ENCODE assay signal across 20 cellular contexts in genomic region chr1:61636814-61637213, GRCh38.
DNase-seq lines count a peak whose midpoint lies in the region; ATAC-seq, FAIRE-seq and TF ChIP-seq lines count a peak whose summit lies in the region.
"Had no signal": no experiment of that assay in that cellular context is flagged by ENCODE, and none has a peak within 500 bp of the region (broad histone marks: within the 10 kb centered on the region; RNA-seq: fewer than 3 reads in every experiment).

No MANE protein-coding gene starts in this region.

- no peaks in the 10 kb centered on the region for H3F3A ChIP-seq in GM23338 (replicated peaks; ENCODE audit: low read depth)

- H3K4me2 ChIP-seq in GM23338 (peak overlapping the region; percentile 30), keratinocyte (ENCODE audit: control insufficient read depth, extremely low read depth, insufficient read depth, low read depth, low read length) (no peak overlapping the region)

- DNase-seq in GM23338 (ENCODE audit: low spot score): no peak
- DNase-seq in NCI-H774 (lab: John Stamatoyannopoulos, UW): peak; percentile 48
- DNase-seq in astrocyte of the hippocampus (ENCODE audit: low read depth, low spot score): peak; percentile 26
- DNase-seq in keratinocyte (ENCODE audit: low read depth, low spot score): no peak
- DNase-seq in suprapubic skin (ENCODE audit: low spot score in 2 of 2): no peak
- no peak for DNase-seq in HUDEP-2 (lab: John Stamatoyannopoulos, UW; ENCODE audit: unreplicated experiment in 76 of 76)
- DNase-seq in NCI-H187 treated with DMSO at 0.1 percent for 48 hours (lab: John Stamatoyannopoulos, UW): no peak
- DNase-seq in stimulated activated CD4-positive, alpha-beta T cell treated with anti-CD3 and anti-CD28 coated beads, Interleukin-1b, Interleukin-23, amount 100 ng/mL, for 48 hours: no peak
- DNase-seq: Calu3; CD4-positive, alpha-beta T cell; DND-41; GF-D8; KBM-7; NCI-H1092; NCI-H2171 treated with DMSO at 0.1 percent for 48 hours; NCI-H524 had no signal

- H3K9me3 ChIP-seq in keratinocyte (ENCODE audit: control insufficient read depth, low read depth, low read length) (no peaks in the 10 kb centered on the region), suprapubic skin (no peaks in the 10 kb centered on the region)
- H3K9me3 ChIP-seq: HAP-1 had no signal

- no peaks in the 10 kb centered on the region for H4K20me1 ChIP-seq in GM23338 (replicated peaks; ENCODE audit: insufficient read depth)
- no peaks in the 10 kb centered on the region for H4K20me1 ChIP-seq in keratinocyte (ENCODE audit: control insufficient read depth, extremely low read depth, insufficient read depth, low read length)

- H3K9ac ChIP-seq in keratinocyte (ENCODE audit: control insufficient read depth, extremely low read depth, insufficient read depth, low read length): no peak overlapping the region

- H3K4me3 ChIP-seq in GM23338: no peak overlapping the region
- no peak overlapping the region for H3K4me3 ChIP-seq in keratinocyte (ENCODE audit: control insufficient read depth in 2 of 3, extremely low read depth in 1 of 3, insufficient read depth in 2 of 3, low read depth in 1 of 3, low read length in 3 of 3)
- no peak overlapping the region for H3K4me3 ChIP-seq in suprapubic skin
- H3K4me3 ChIP-seq: HAP-1 had no signal

- H3K27ac Mint-ChIP-seq in GM23338: no peak overlapping the region
- H3K27ac Mint-ChIP-seq: B cell; CD4-positive, alpha-beta T cell; T-helper 1 cell treated with Interleukin-12 subunit alpha and Interleukin-12 subunit beta and Interleukin-4 antibody, amounts not matched to agents 30 μg/mL and 1 μg/mL, for 36 hours had no signal

- ATAC-seq in GM23338: no peak

- peaks cover 9% of the 10 kb centered on the region for H3K27me3 Mint-ChIP-seq in GM23338 (ENCODE audit: insufficient read depth, low read depth, poor library complexity)
- H3K27me3 Mint-ChIP-seq: CD4-positive, alpha-beta T cell had no signal

- no peak for FAIRE-seq in keratinocyte (lab: Jason Lieb, UNC)

- 48% methylated on average over 3 of the region's 3 CpGs for WGBS in suprapubic skin

- H2AFZ ChIP-seq in GM23338: no peak overlapping the region
- H2AFZ ChIP-seq in keratinocyte (ENCODE audit: control insufficient read depth, low read length): peak overlapping the region; percentile 41

- no peak for TF ChIP-seq POLR2A in suprapubic skin (IDR thresholded peaks at IDR 0.05)

- no peaks in the 10 kb centered on the region for H3K9me1 ChIP-seq in keratinocyte (ENCODE audit: control insufficient read depth, extremely low read depth, insufficient read depth, low read length)

- TF ChIP-seq CTCF in GM23338 (conservative IDR thresholded peaks at IDR 0.05; ENCODE audit: low read depth in 2 of 2) (no peak), keratinocyte (optimal IDR thresholded peaks at IDR 0.05 in 1 of 3, IDR thresholded peaks at IDR 0.05 in 1 of 3, conservative IDR thresholded peaks at IDR 0.05 in 1 of 3; ENCODE audit: extremely low read depth in 1 of 3, insufficient read depth in 2 of 3, low read length in 3 of 3) (no peak), suprapubic skin (IDR thresholded peaks at IDR 0.05) (no peak)

- H3K9me3 Mint-ChIP-seq in GM23338: no peaks in the 10 kb centered on the region
- H3K9me3 Mint-ChIP-seq: CD4-positive, alpha-beta T cell; T-helper 1 cell treated with Interleukin-12 subunit alpha and Interleukin-12 subunit beta and Interleukin-4 antibody, amounts not matched to agents 30 μg/mL and 1 μg/mL, for 36 hours had no signal

- no peak overlapping the region for H3K4me3 Mint-ChIP-seq in GM23338
- H3K4me3 Mint-ChIP-seq: B cell; CD4-positive, alpha-beta T cell; T-helper 1 cell treated with Interleukin-12 subunit alpha and Interleukin-12 subunit beta and Interleukin-4 antibody, amounts not matched to agents 30 μg/mL and 1 μg/mL, for 36 hours had no signal

- no peaks in the 10 kb centered on the region for H3K36me3 Mint-ChIP-seq in GM23338 (ENCODE audit: low read depth)

- H3K36me3 ChIP-seq in GM23338 (ENCODE audit: insufficient read depth): no peaks in the 10 kb centered on the region
- H3K36me3 ChIP-seq in keratinocyte (ENCODE audit: control insufficient read depth in 2 of 2, extremely low read depth in 1 of 2, insufficient read depth in 2 of 2, low read length in 2 of 2): no peaks in the 10 kb centered on the region
- no peaks in the 10 kb centered on the region for H3K36me3 ChIP-seq in suprapubic skin
- H3K36me3 ChIP-seq: HAP-1 had no signal

- H3K79me2 ChIP-seq in GM23338 (replicated peaks; ENCODE audit: insufficient read depth) (no peaks in the 10 kb centered on the region), keratinocyte (ENCODE audit: control insufficient read depth, insufficient read depth, low read length) (no peaks in the 10 kb centered on the region)

- dilution Hi-C loops in keratinocyte (cut with MboI; ENCODE audit: extremely low pct_ligation_motif_present, low sequenced_read_pairs): no loop called here

- H3K27ac ChIP-seq in GM23338 (ENCODE audit: low read depth) (no peak overlapping the region), keratinocyte (ENCODE audit: control insufficient read depth, insufficient read depth, low read length) (no peak overlapping the region), suprapubic skin (no peak overlapping the region)
- H3K27ac ChIP-seq: HL-60 had no signal

- no peak for TF ChIP-seq EP300 in suprapubic skin (IDR thresholded peaks at IDR 0.05)

- H3K4me1 Mint-ChIP-seq in GM23338: peaks cover 25% of the 10 kb centered on the region

- H3K4me1 ChIP-seq in GM23338 (ENCODE audit: insufficient read depth) (peaks cover 19% of the 10 kb centered on the region), keratinocyte (ENCODE audit: control insufficient read depth, extremely low read depth, insufficient read depth, low read length) (peaks cover 8% of the 10 kb centered on the region), suprapubic skin (peaks cover 57% of the 10 kb centered on the region)

- no peaks in the 10 kb centered on the region for H3K9me2 ChIP-seq in GM23338 (ENCODE audit: insufficient read depth)

- H3K27me3 ChIP-seq in GM23338 (ENCODE audit: insufficient read depth) (no peaks in the 10 kb centered on the region), keratinocyte (ENCODE audit: control insufficient read depth, extremely low read depth, insufficient read depth, low read length) (no peaks in the 10 kb centered on the region), suprapubic skin (no peaks in the 10 kb centered on the region)

TF ChIP-seq in GM23338, 12 proteins besides CTCF, POLR2A, EP300 and RAD21 (continues in another document):
- TF ChIP-seq POLR2AphosphoS5 (IDR thresholded peaks at IDR 0.05; ENCODE audit: low read depth): no peak
- TF ChIP-seq EZH2 (IDR thresholded peaks at IDR 0.05; ENCODE audit: low read depth, unreplicated experiment): no peak
- TF ChIP-seq JUNB (IDR thresholded peaks at IDR 0.05; ENCODE audit: unreplicated experiment): no peak
- TF ChIP-seq ETS1 (IDR thresholded peaks at IDR 0.05): no peak

Comparison
In these comparisons a context has a peak if more than half of its experiments do, and no peak if none do; other contexts are left out.
1. DNase-seq: peak in NCI-H774 (single experiment) and astrocyte of the hippocampus (single experiment); none in GM23338 (single experiment), keratinocyte (single experiment), suprapubic skin (0 of 2), HUDEP-2 (0 of 76), NCI-H187 treated with DMSO at 0.1 percent for 48 hours (single experiment) and stimulated activated CD4-positive, alpha-beta T cell treated with anti-CD3 and anti-CD28 coated beads, Interleukin-1b, Interleukin-23, amount 100 ng/mL, for 48 hours (single experiment).